ENCODE assay signal across 8 cellular contexts in the genomic region with DNA sequence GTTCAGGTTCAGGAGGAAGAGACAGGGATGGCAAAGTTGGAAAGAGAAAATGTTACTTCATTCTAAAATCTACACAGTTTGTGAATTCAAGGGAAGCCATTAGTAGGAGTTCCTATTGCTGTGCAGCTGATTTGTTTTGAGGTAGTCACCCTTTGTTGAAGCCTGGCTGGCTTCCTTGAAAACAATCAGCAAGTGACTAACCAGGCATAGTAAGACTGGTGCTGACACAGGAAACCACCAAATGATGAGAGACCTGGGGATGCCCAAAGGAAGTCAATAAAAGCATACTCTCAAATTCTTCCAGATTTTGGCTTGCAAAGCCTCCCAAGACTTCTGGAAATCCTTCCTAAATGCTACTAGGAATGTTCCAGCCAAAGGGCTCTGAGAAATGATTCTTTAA.
DNase-seq lines count a peak whose midpoint lies in the region; ATAC-seq and TF ChIP-seq lines count a peak whose summit lies in the region.

No MANE protein-coding gene starts in this region.

- ATAC-seq in HG03097 (IDR thresholded peaks at IDR 0.05; ENCODE audit: low FRiP score, unreplicated experiment), result peak; percentile 92

- TF ChIP-seq CTCF in GM13976 (IDR thresholded peaks at IDR 0.05; ENCODE audit: borderline replicate concordance, control extremely low read depth, extremely low read depth, insufficient read depth, missing control alignments), result no peak

- peak in 3 of 4 experiments; percentile 8 to 26 (median 17) for DNase-seq in activated CD4-positive, CD25-positive, alpha-beta regulatory T cell (lab: John Stamatoyannopoulos, UW)
- no peak for DNase-seq in activated CD4-positive, CD25-positive, alpha-beta regulatory T cell treated with anti-CD3 and anti-CD28 coated beads, Interleukin-2, amount 50 U/mL, for 72 hours
- DNase-seq in T-helper 22 cell (ENCODE audit: low read depth) (peak; percentile 53), fibroblast of peridontal ligament (ENCODE audit: extremely low read depth) (peak; percentile 74), NCI-H82 (lab: John Stamatoyannopoulos, UW) (no peak), GM13976 (ENCODE audit: low spot score) (no peak), NCI-H2171 treated with DMSO at 0.1 percent for 48 hours (lab: John Stamatoyannopoulos, UW) (no peak)

- in situ Hi-C loops in GM13976 (cut with MboI; ENCODE audit: low sequenced_read_pairs, unreplicated experiment), result no loop called here

Comparison
In these comparisons a context has a peak if more than half of its experiments do, and no peak if none do; other contexts are left out.
1. DNase-seq: peak in activated CD4-positive, CD25-positive, alpha-beta regulatory T cell (3 of 4), T-helper 22 cell (single experiment) and fibroblast of peridontal ligament (single experiment); none in activated CD4-positive, CD25-positive, alpha-beta regulatory T cell treated with anti-CD3 and anti-CD28 coated beads, Interleukin-2, amount 50 U/mL, for 72 hours (single experiment), NCI-H82 (single experiment), GM13976 (single experiment) and NCI-H2171 treated with DMSO at 0.1 percent for 48 hours (single experiment).